ENCODE assay signal across 15 cellular contexts in genomic region chr13:113417008-113417735, GRCh38. TPM values are rescaled to one million over a fixed set of nuclear protein-coding genes. Genes with fewer than 3 reads are reported as not detected.
A peak's percentile ranks its signal among the peaks of the same experiment; 100 is the strongest.
DNase-seq lines count a peak whose midpoint lies in the region; ATAC-seq, FAIRE-seq and TF ChIP-seq lines count a peak whose summit lies in the region.
"Had no signal": no experiment of that assay in that cellular context is flagged by ENCODE, and none has a peak within 500 bp of the region (broad histone marks: within the 10 kb centered on the region; RNA-seq: fewer than 3 reads in every experiment).

No MANE protein-coding gene starts in this region.

- H3K27me3 ChIP-seq in cardiac muscle cell (no peaks in the 10 kb centered on the region), bronchial epithelial cell (ENCODE audit: control insufficient read depth, insufficient read depth, low read length) (peaks cover 9% of the 10 kb centered on the region)

- H3K4me3 Mint-ChIP-seq in memory B cell: no peak overlapping the region
- no peak overlapping the region for H3K4me3 Mint-ChIP-seq in type B pancreatic cell
- H3K4me3 Mint-ChIP-seq: CD4-positive, alpha-beta T cell; HFFc6 had no signal

- peak; percentile 40 for FAIRE-seq in bronchial epithelial cell (lab: Jason Lieb, UNC)

- H3K27ac Mint-ChIP-seq in memory B cell (no peak overlapping the region), type B pancreatic cell (peak overlapping the region; percentile 28)
- H3K27ac Mint-ChIP-seq: CD4-positive, alpha-beta T cell; HFFc6 had no signal

- H3K4me3 ChIP-seq in cardiac muscle cell (no peak overlapping the region), bronchial epithelial cell (ENCODE audit: low read depth, low read length) (no peak overlapping the region)

- H3K27me3 Mint-ChIP-seq in memory B cell (peaks cover 8% of the 10 kb centered on the region), type B pancreatic cell (peaks cover 4% of the 10 kb centered on the region)
- H3K27me3 Mint-ChIP-seq: CD4-positive, alpha-beta T cell had no signal

- peaks cover 3% of the 10 kb centered on the region for H3K9me3 Mint-ChIP-seq in memory B cell
- H3K9me3 Mint-ChIP-seq in type B pancreatic cell: no peaks in the 10 kb centered on the region

- ATAC-seq in memory B cell (ENCODE audit: low read depth): peak; percentile 67
- no peak for ATAC-seq in HG03378 (IDR thresholded peaks at IDR 0.05; ENCODE audit: unreplicated experiment)
- no peak for ATAC-seq in GM18520 (IDR thresholded peaks at IDR 0.05; ENCODE audit: unreplicated experiment)
- no peak for ATAC-seq in HG03159 (IDR thresholded peaks at IDR 0.05; ENCODE audit: unreplicated experiment)
- ATAC-seq: Panc1 had no signal

- intact Hi-C loops in cardiac septum (cut with DNase I): no loop called here

- H3K27ac ChIP-seq in cardiac muscle cell: peak overlapping the region; percentile 0

- no peaks in the 10 kb centered on the region for H3K9me3 ChIP-seq in cardiac muscle cell (ENCODE audit: low read depth)

- peaks cover 4% of the 10 kb centered on the region for H3K36me3 Mint-ChIP-seq in memory B cell
- peaks cover 5% of the 10 kb centered on the region for H3K36me3 Mint-ChIP-seq in type B pancreatic cell

- H3K4me1 Mint-ChIP-seq in memory B cell: no peaks in the 10 kb centered on the region
- H3K4me1 Mint-ChIP-seq in type B pancreatic cell (ENCODE audit: unreplicated experiment): peaks cover 6% of the 10 kb centered on the region

- no peaks in the 10 kb centered on the region for H3K4me1 ChIP-seq in cardiac muscle cell (ENCODE audit: low read depth)

- TF ChIP-seq CTCF in cardiac muscle cell (IDR thresholded peaks at IDR 0.05; ENCODE audit: low read depth, low read length) (no peak), bronchial epithelial cell (IDR thresholded peaks at IDR 0.05; ENCODE audit: insufficient read depth, low read length, severe bottlenecking) (no peak), type B pancreatic cell (conservative IDR thresholded peaks at IDR 0.05) (no peak)

- DNase-seq in cardiac muscle cell (ENCODE audit: low read depth in 1 of 2, low spot score in 1 of 2): no peak
- DNase-seq in cardiac septum (ENCODE audit: low spot score): no peak
- no peak for DNase-seq in bronchial epithelial cell (ENCODE audit: low read depth)
- no peak for DNase-seq in memory B cell (ENCODE audit: low spot score in 2 of 2)
- no peak for DNase-seq in type B pancreatic cell (ENCODE audit: extremely low spot score, unreplicated experiment)
- DNase-seq: CD4-positive, alpha-beta T cell; HFFc6; NCI-H1930; NCI-H2171; NCI-H446 treated with DMSO at 0.1 percent for 48 hours; NCI-H82 had no signal

- H3K36me3 ChIP-seq in cardiac muscle cell: no peaks in the 10 kb centered on the region
- H3K36me3 ChIP-seq in bronchial epithelial cell (ENCODE audit: control insufficient read depth, insufficient read depth, low read length): no peaks in the 10 kb centered on the region

RNA-seq across cellular contexts. Expression of gene ADPRHL1, which starts 36.1 kb away (rescaled TPM):
- total RNA-seq in cardiac muscle cell: 112 and 118 TPM in 2 replicates
- 77.3 and 78.2 TPM in 2 replicates for polyA plus RNA-seq in cardiac muscle cell
- total RNA-seq in cardiac septum: 480 TPM
- total RNA-seq in bronchial epithelial cell: 0.26 and 1.0 TPM in 2 replicates
- total RNA-seq in type B pancreatic cell (ENCODE audit: low replicate concordance): 2.5 and 4.1 TPM in 2 replicates

RNA-seq across cellular contexts. Expression of gene GRTP1, which starts 53.2 kb away (rescaled TPM):
- total RNA-seq in cardiac muscle cell (18.2 and 24.9 TPM in 2 replicates), cardiac septum (0.70 TPM), bronchial epithelial cell (7.6 and 9.3 TPM in 2 replicates), type B pancreatic cell (ENCODE audit: low replicate concordance) (19.0 and 22.4 TPM in 2 replicates)
- 20.1 and 31.6 TPM in 2 replicates for polyA plus RNA-seq in cardiac muscle cell

Comparison
In these comparisons a context has a peak if more than half of its experiments do, and no peak if none do; other contexts are left out.
1. RNA of gene ADPRHL1, which starts 36.1 kb away (total RNA-seq): 480 TPM in cardiac septum (single experiment) and 112 to 118 TPM in cardiac muscle cell; 2.5 to 4.1 TPM in type B pancreatic cell and 0.26 to 1.0 TPM in bronchial epithelial cell; every median in the first group is over 10 times any median in the second.